8 cellular contexts compared by ENCODE assay signal in genomic region chr9:123267481-123268239, GRCh38. TPM values are rescaled to one million over a fixed set of nuclear protein-coding genes. Genes with fewer than 3 reads are reported as not detected.
DNase-seq lines count a peak whose midpoint lies in the region; ATAC-seq and TF ChIP-seq lines count a peak whose summit lies in the region.

No MANE protein-coding gene starts in this region.

- H2AK5ac ChIP-seq in mesendoderm (ENCODE audit: low read length) = no peak overlapping the region

- no peak overlapping the region for H2BK5ac ChIP-seq in mesendoderm (ENCODE audit: low read length)

- peaks cover 21% of the 10 kb centered on the region for H3K79me2 ChIP-seq in mesendoderm (ENCODE audit: control insufficient read depth, insufficient read depth, low read length)

- H3K27me3 ChIP-seq in mesendoderm (ENCODE audit: insufficient read depth, low read length, poor library complexity) = no peaks in the 10 kb centered on the region

- H3K4me3 ChIP-seq in AG04449 (ENCODE audit: low read depth, low read length) (peak overlapping the region; percentile 63), cardiac fibroblast (replicated peaks in 1 of 2; ENCODE audit: low read depth in 2 of 2, low read length in 2 of 2) (peak overlapping the region; percentile 67), mesendoderm (ENCODE audit: low read length) (peak overlapping the region; percentile 74)

- H3K23ac ChIP-seq in mesendoderm (ENCODE audit: low read length) = no peak overlapping the region

- POLR2A ChIA-PET in AG04449 (lab: Yijun Ruan, JAX) = no interaction called here

- H3K79me1 ChIP-seq in mesendoderm (ENCODE audit: low read length) = peaks cover 13% of the 10 kb centered on the region

- no peak overlapping the region for H3K27ac ChIP-seq in mesendoderm (ENCODE audit: low read depth, low read length)

- H3K4ac ChIP-seq in mesendoderm (ENCODE audit: low read depth, low read length) = peak overlapping the region; percentile 57

- H3K9ac ChIP-seq in mesendoderm (ENCODE audit: low read length) = peak overlapping the region; percentile 81

- H3K4me1 ChIP-seq in mesendoderm (ENCODE audit: control insufficient read depth, low read depth, low read length) = peaks cover 9% of the 10 kb centered on the region

- no peaks in the 10 kb centered on the region for H3K9me3 Mint-ChIP-seq in type B pancreatic cell

- peaks cover 29% of the 10 kb centered on the region for H3K4me1 Mint-ChIP-seq in type B pancreatic cell (ENCODE audit: unreplicated experiment)

- H3K18ac ChIP-seq in mesendoderm (ENCODE audit: low read length) = peak overlapping the region; percentile 85

- no peak overlapping the region for H2BK120ac ChIP-seq in mesendoderm (ENCODE audit: low read depth, low read length)

- peaks cover 4% of the 10 kb centered on the region for H3K27me3 Mint-ChIP-seq in type B pancreatic cell

- H3K4me3 Mint-ChIP-seq in type B pancreatic cell = peak overlapping the region; percentile 91

- H3K4me2 ChIP-seq in mesendoderm (ENCODE audit: low read length) = peak overlapping the region; percentile 45

- CTCF ChIA-PET in AG04449 (lab: Yijun Ruan, JAX) = no interaction called here

- peak overlapping the region; percentile 44 for H3K27ac Mint-ChIP-seq in type B pancreatic cell

- H3K36me3 ChIP-seq in mesendoderm (ENCODE audit: control insufficient read depth, insufficient read depth, low read length) = no peaks in the 10 kb centered on the region

- no CpG with 5 or more reads among the region's 43 CpGs for WGBS in mesendoderm (ENCODE audit: extremely low coverage, insufficient coverage, low lambda C conversion rate)

- H3K56ac ChIP-seq in mesendoderm (ENCODE audit: low read length) = peak overlapping the region; percentile 91

- H2BK15ac ChIP-seq in mesendoderm (replicated peaks; ENCODE audit: low read depth) = no peak overlapping the region

- no peak for TF ChIP-seq CTCF in AG04449 (IDR thresholded peaks at IDR 0.05; ENCODE audit: insufficient read depth, low read length, missing control alignments)
- no peak for TF ChIP-seq CTCF in cardiac fibroblast (IDR thresholded peaks at IDR 0.05; ENCODE audit: low read depth, low read length)
- no peak for TF ChIP-seq CTCF in type B pancreatic cell (conservative IDR thresholded peaks at IDR 0.05)

- peak; percentile 0 for ATAC-seq in GM21528 (IDR thresholded peaks at IDR 0.05; ENCODE audit: low FRiP score, unreplicated experiment)

- DNase-seq in AG04449 (ENCODE audit: low read depth, low spot score) (no peak), RPMI8226 (peak; percentile 31), cardiac fibroblast (ENCODE audit: low read depth in 2 of 2) (no peak), mesendoderm (peak; percentile 16), type B pancreatic cell (ENCODE audit: extremely low spot score, unreplicated experiment) (no peak), A172 (ENCODE audit: low spot score) (no peak)
- no peak for DNase-seq in activated effector memory CD4-positive, alpha-beta T cell treated with Interleukin-2 at 50 U/mL for 16 hours

- H3K36me3 Mint-ChIP-seq in type B pancreatic cell = no peaks in the 10 kb centered on the region

- H4K5ac ChIP-seq in mesendoderm (ENCODE audit: low read length) = no peak overlapping the region

- no peak overlapping the region for H4K8ac ChIP-seq in mesendoderm (ENCODE audit: low read depth, low read length)

RNA-seq across cellular contexts. Expression of gene STRBP, which starts 0.7 kb away (rescaled TPM):
- polyA plus RNA-seq in mesendoderm (2013, experiment 1 of 2) = 48.0 TPM
- polyA plus RNA-seq in mesendoderm (2013, experiment 2 of 2) = 48.6 TPM
- 51.1 and 56.7 TPM in 2 replicates for total RNA-seq in type B pancreatic cell (ENCODE audit: low replicate concordance)
- total RNA-seq in A172 (2014; rRNA removed; shearing (Covaris generic)) = 29.0 and 32.7 TPM in 2 replicates

Comparison
In these comparisons a context has a peak if more than half of its experiments do, and no peak if none do; other contexts are left out.
1. DNase-seq: peak in RPMI8226 (single experiment) and mesendoderm (single experiment); none in AG04449 (single experiment), cardiac fibroblast (0 of 2), type B pancreatic cell (single experiment), A172 (single experiment) and activated effector memory CD4-positive, alpha-beta T cell treated with Interleukin-2 at 50 U/mL for 16 hours (single experiment).
2. Peak in every context shown above with its lines, with median percentiles within 50 percentile points of each other: H3K4me3 ChIP-seq.